In genomic region chr4:26500565-26500999, GRCh38 we compare ENCODE assay signal across 11 cellular contexts. TPM values are rescaled to one million over a fixed set of nuclear protein-coding genes. Genes with fewer than 3 reads are reported as not detected.
"Had no signal": no experiment of that assay in that cellular context is flagged by ENCODE, and none has a peak within 500 bp of the region (broad histone marks: within the 10 kb centered on the region; RNA-seq: fewer than 3 reads in every experiment).

No MANE protein-coding gene starts in this region.

RNA-seq across cellular contexts. Expression of gene CCKAR, which starts 10.3 kb away (rescaled TPM):
- total RNA-seq: activated CD8-positive, alpha-beta T cell treated with anti-CD3 and anti-CD28 coated beads for 36 hours; activated naive CD8-positive, alpha-beta T cell treated with anti-CD3 and anti-CD28 coated beads for 36 hours; activated T-cell treated with anti-CD3 and anti-CD28 coated beads, Interleukin-2, amount 50 U/mL, for 72 hours; breast epithelium; chondrocyte; dermis microvascular lymphatic vessel endothelial cell; endodermal cell; mammary epithelial cell; natural killer cell; prostate gland; right lobe of liver had no signal
